ENCODE assay signal across 7 cellular contexts in genomic region chr11:13538044-13538443, GRCh38. TPM values are rescaled to one million over a fixed set of nuclear protein-coding genes. Genes with fewer than 3 reads are reported as not detected.
"Had no signal": no experiment of that assay in that cellular context is flagged by ENCODE, and none has a peak within 500 bp of the region (broad histone marks: within the 10 kb centered on the region; RNA-seq: fewer than 3 reads in every experiment).

No MANE protein-coding gene starts in this region.

- FAIRE-seq: GM12878, GM12891, GM12892, GM18507, GM19239 had no signal

- ATAC-seq: GM12878 had no signal

- DNase-seq: GDM1, GF-D8 had no signal

- H3K4me3 ChIP-seq: GM12878 had no signal

RNA-seq across cellular contexts. Expression of gene PTH, which starts 42.2 kb away (rescaled TPM):
- total RNA-seq: GM12878 had no signal
- polyA plus RNA-seq: GM12878 had no signal
